ENCODE assay signal across 1 cellular context in the genomic region with DNA sequence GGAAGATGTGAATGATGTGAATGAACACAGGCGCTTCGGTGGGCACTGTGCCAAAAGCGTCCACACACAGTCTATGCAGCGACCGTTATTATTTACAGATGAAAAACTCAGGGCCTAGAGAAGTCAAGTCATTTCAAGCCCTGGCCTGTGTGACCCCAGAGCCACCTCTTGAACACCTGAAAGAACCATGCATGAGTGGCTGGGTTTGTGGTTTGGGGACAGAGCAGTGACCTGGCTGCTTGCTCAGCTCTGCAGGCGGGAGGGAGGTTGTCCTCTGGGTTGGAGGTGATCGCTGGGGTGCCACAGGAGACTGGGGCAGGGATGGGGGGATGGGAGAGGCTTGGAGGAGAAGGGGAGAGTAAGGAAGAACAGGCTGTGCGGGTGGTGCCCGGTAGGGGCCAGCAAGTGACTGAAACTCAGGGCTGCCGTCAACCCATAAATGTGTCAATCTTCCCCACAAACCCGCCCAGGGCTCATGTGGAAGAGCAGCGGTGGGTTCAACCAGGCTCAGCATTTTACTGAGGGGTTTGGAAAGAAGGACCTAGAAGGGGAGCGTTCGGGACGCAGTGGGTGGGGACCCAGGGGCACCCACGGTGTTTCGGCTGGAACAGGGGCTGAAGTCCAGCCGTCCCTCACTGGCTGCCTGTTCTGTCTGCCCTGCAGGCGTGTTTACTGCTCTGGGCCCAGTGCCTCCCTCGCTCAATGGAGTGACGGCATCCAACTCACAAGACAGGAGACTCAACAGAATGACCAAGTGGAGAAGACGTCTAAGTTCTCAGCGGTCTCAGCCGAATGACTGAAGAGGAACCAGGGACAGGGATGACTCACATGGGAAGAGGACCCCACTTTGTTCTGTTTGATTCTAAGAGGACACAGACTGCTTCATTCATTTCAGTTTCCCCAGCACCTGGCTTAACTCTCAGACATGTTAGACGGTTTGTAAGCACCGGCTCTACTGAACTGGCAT.
TF ChIP-seq lines count a peak whose summit lies in the region.

No MANE protein-coding gene starts in this region.

TF ChIP-seq in GM12878, 131 proteins besides CTCF, POLR2A, EP300 and RAD21 (continued from another document and continues in another):
- TF ChIP-seq, protein P1, sequence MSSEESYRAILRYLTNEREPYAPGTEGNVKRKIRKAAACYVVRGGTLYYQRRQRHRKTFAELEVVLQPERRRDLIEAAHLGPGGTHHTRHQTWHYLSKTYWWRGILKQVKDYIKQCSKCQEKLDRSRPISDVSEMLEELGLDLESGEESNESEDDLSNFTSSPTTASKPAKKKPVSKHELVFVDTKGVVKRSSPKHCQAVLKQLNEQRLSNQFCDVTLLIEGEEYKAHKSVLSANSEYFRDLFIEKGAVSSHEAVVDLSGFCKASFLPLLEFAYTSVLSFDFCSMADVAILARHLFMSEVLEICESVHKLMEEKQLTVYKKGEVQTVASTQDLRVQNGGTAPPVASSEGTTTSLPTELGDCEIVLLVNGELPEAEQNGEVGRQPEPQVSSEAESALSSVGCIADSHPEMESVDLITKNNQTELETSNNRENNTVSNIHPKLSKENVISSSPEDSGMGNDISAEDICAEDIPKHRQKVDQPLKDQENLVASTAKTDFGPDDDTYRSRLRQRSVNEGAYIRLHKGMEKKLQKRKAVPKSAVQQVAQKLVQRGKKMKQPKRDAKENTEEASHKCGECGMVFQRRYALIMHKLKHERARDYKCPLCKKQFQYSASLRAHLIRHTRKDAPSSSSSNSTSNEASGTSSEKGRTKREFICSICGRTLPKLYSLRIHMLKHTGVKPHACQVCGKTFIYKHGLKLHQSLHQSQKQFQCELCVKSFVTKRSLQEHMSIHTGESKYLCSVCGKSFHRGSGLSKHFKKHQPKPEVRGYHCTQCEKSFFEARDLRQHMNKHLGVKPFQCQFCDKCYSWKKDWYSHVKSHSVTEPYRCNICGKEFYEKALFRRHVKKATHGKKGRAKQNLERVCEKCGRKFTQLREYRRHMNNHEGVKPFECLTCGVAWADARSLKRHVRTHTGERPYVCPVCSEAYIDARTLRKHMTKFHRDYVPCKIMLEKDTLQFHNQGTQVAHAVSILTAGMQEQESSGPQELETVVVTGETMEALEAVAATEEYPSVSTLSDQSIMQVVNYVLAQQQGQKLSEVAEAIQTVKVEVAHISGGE (CRISPR knock-in tag; IDR thresholded peaks at IDR 0.05) = no peak
- TF ChIP-seq, protein P2, sequence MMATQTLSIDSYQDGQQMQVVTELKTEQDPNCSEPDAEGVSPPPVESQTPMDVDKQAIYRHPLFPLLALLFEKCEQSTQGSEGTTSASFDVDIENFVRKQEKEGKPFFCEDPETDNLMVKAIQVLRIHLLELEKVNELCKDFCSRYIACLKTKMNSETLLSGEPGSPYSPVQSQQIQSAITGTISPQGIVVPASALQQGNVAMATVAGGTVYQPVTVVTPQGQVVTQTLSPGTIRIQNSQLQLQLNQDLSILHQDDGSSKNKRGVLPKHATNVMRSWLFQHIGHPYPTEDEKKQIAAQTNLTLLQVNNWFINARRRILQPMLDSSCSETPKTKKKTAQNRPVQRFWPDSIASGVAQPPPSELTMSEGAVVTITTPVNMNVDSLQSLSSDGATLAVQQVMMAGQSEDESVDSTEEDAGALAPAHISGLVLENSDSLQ (IDR thresholded peaks at IDR 0.05) = peak; percentile 78
- TF ChIP-seq SMAD5 (IDR thresholded peaks at IDR 0.05; ENCODE audit: low read depth) (no peak), PAX8 (IDR thresholded peaks at IDR 0.05) (no peak), RUNX3 (IDR thresholded peaks at IDR 0.05; ENCODE audit: low read length) (peak; percentile 98), NBN (IDR thresholded peaks at IDR 0.05) (no peak), POLR2AphosphoS2 (IDR thresholded peaks at IDR 0.05; ENCODE audit: low read depth, low read length) (no peak), FOS (IDR thresholded peaks at IDR 0.05; ENCODE audit: borderline replicate concordance, extremely low read depth, insufficient read length) (no peak), SIX5 (IDR thresholded peaks at IDR 0.05; ENCODE audit: low read depth, low read length, severe bottlenecking) (no peak), MYC (IDR thresholded peaks at IDR 0.05; ENCODE audit: insufficient read depth, insufficient read length, insufficient replicate concordance, low read length, severe bottlenecking) (no peak), RBBP5 (conservative IDR thresholded peaks at IDR 0.05) (no peak), ASH2L (IDR thresholded peaks at IDR 0.05; ENCODE audit: borderline replicate concordance, low read depth) (no peak), TAF1 (IDR thresholded peaks at IDR 0.05; ENCODE audit: borderline replicate concordance, low read depth, low read length) (no peak), FOXM1 (IDR thresholded peaks at IDR 0.05; ENCODE audit: low read depth, low read length) (peak; percentile 93), GABPA (IDR thresholded peaks at IDR 0.05; ENCODE audit: low read depth) (peak; percentile 54; the same call in 1 of the 2 replicates), CHD2 (IDR thresholded peaks at IDR 0.05; ENCODE audit: borderline replicate concordance, low read depth, low read length) (no peak), ZZZ3 (IDR thresholded peaks at IDR 0.05; ENCODE audit: control insufficient read depth, insufficient read length, low read depth) (no peak), LARP7 (IDR thresholded peaks at IDR 0.05) (no peak), CBX3 (IDR thresholded peaks at IDR 0.05; ENCODE audit: borderline replicate concordance, low read depth) (no peak), DPF2 (IDR thresholded peaks at IDR 0.05) (no peak), RCOR1 (conservative IDR thresholded peaks at IDR 0.05; ENCODE audit: low read depth, low read length) (no peak), GATAD2B (conservative IDR thresholded peaks at IDR 0.05; ENCODE audit: low read depth) (no peak), SMARCA5 (IDR thresholded peaks at IDR 0.05) (no peak), KLF5 (IDR thresholded peaks at IDR 0.05; ENCODE audit: partially characterized antibody) (no peak), NR2F1 (conservative IDR thresholded peaks at IDR 0.05) (peak; percentile 96), SIN3A (IDR thresholded peaks at IDR 0.05; ENCODE audit: low read depth, low read length) (no peak)
- TF ChIP-seq, protein P3, sequence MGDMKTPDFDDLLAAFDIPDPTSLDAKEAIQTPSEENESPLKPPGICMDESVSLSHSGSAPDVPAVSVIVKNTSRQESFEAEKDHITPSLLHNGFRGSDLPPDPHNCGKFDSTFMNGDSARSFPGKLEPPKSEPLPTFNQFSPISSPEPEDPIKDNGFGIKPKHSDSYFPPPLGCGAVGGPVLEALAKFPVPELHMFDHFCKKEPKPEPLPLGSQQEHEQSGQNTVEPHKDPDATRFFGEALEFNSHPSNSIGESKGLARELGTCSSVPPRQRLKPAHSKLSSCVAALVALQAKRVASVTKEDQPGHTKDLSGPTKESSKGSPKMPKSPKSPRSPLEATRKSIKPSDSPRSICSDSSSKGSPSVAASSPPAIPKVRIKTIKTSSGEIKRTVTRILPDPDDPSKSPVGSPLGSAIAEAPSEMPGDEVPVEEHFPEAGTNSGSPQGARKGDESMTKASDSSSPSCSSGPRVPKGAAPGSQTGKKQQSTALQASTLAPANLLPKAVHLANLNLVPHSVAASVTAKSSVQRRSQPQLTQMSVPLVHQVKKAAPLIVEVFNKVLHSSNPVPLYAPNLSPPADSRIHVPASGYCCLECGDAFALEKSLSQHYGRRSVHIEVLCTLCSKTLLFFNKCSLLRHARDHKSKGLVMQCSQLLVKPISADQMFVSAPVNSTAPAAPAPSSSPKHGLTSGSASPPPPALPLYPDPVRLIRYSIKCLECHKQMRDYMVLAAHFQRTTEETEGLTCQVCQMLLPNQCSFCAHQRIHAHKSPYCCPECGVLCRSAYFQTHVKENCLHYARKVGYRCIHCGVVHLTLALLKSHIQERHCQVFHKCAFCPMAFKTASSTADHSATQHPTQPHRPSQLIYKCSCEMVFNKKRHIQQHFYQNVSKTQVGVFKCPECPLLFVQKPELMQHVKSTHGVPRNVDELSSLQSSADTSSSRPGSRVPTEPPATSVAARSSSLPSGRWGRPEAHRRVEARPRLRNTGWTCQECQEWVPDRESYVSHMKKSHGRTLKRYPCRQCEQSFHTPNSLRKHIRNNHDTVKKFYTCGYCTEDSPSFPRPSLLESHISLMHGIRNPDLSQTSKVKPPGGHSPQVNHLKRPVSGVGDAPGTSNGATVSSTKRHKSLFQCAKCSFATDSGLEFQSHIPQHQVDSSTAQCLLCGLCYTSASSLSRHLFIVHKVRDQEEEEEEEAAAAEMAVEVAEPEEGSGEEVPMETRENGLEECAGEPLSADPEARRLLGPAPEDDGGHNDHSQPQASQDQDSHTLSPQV (IDR thresholded peaks at IDR 0.05) = no peak
- TF ChIP-seq, protein P4, sequence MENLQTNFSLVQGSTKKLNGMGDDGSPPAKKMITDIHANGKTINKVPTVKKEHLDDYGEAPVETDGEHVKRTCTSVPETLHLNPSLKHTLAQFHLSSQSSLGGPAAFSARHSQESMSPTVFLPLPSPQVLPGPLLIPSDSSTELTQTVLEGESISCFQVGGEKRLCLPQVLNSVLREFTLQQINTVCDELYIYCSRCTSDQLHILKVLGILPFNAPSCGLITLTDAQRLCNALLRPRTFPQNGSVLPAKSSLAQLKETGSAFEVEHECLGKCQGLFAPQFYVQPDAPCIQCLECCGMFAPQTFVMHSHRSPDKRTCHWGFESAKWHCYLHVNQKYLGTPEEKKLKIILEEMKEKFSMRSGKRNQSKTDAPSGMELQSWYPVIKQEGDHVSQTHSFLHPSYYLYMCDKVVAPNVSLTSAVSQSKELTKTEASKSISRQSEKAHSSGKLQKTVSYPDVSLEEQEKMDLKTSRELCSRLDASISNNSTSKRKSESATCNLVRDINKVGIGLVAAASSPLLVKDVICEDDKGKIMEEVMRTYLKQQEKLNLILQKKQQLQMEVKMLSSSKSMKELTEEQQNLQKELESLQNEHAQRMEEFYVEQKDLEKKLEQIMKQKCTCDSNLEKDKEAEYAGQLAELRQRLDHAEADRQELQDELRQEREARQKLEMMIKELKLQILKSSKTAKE (IDR thresholded peaks at IDR 0.05; ENCODE audit: low read depth, poor library complexity, severe bottlenecking) = peak; percentile 28
- TF ChIP-seq, protein P5, sequence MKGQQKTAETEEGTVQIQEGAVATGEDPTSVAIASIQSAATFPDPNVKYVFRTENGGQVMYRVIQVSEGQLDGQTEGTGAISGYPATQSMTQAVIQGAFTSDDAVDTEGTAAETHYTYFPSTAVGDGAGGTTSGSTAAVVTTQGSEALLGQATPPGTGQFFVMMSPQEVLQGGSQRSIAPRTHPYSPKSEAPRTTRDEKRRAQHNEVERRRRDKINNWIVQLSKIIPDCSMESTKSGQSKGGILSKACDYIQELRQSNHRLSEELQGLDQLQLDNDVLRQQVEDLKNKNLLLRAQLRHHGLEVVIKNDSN (IDR thresholded peaks at IDR 0.05; ENCODE audit: borderline replicate concordance, extremely low read length, insufficient read depth, low read depth, low read length) = no peak
- TF ChIP-seq, protein P6, sequence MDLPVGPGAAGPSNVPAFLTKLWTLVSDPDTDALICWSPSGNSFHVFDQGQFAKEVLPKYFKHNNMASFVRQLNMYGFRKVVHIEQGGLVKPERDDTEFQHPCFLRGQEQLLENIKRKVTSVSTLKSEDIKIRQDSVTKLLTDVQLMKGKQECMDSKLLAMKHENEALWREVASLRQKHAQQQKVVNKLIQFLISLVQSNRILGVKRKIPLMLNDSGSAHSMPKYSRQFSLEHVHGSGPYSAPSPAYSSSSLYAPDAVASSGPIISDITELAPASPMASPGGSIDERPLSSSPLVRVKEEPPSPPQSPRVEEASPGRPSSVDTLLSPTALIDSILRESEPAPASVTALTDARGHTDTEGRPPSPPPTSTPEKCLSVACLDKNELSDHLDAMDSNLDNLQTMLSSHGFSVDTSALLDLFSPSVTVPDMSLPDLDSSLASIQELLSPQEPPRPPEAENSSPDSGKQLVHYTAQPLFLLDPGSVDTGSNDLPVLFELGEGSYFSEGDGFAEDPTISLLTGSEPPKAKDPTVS (IDR thresholded peaks at IDR 0.05; ENCODE audit: low read depth, low read length) = no peak
- TF ChIP-seq, protein P7, sequence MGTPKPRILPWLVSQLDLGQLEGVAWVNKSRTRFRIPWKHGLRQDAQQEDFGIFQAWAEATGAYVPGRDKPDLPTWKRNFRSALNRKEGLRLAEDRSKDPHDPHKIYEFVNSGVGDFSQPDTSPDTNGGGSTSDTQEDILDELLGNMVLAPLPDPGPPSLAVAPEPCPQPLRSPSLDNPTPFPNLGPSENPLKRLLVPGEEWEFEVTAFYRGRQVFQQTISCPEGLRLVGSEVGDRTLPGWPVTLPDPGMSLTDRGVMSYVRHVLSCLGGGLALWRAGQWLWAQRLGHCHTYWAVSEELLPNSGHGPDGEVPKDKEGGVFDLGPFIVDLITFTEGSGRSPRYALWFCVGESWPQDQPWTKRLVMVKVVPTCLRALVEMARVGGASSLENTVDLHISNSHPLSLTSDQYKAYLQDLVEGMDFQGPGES (IDR thresholded peaks at IDR 0.05) = no peak
- TF ChIP-seq, protein P8, sequence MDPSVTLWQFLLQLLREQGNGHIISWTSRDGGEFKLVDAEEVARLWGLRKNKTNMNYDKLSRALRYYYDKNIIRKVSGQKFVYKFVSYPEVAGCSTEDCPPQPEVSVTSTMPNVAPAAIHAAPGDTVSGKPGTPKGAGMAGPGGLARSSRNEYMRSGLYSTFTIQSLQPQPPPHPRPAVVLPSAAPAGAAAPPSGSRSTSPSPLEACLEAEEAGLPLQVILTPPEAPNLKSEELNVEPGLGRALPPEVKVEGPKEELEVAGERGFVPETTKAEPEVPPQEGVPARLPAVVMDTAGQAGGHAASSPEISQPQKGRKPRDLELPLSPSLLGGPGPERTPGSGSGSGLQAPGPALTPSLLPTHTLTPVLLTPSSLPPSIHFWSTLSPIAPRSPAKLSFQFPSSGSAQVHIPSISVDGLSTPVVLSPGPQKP (IDR thresholded peaks at IDR 0.05; ENCODE audit: low read depth, low read length) = no peak
- TF ChIP-seq, protein P9, sequence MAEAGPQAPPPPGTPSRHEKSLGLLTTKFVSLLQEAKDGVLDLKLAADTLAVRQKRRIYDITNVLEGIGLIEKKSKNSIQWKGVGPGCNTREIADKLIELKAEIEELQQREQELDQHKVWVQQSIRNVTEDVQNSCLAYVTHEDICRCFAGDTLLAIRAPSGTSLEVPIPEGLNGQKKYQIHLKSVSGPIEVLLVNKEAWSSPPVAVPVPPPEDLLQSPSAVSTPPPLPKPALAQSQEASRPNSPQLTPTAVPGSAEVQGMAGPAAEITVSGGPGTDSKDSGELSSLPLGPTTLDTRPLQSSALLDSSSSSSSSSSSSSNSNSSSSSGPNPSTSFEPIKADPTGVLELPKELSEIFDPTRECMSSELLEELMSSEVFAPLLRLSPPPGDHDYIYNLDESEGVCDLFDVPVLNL (IDR thresholded peaks at IDR 0.05; ENCODE audit: low read depth, low read length) = no peak
- TF ChIP-seq, protein P10, sequence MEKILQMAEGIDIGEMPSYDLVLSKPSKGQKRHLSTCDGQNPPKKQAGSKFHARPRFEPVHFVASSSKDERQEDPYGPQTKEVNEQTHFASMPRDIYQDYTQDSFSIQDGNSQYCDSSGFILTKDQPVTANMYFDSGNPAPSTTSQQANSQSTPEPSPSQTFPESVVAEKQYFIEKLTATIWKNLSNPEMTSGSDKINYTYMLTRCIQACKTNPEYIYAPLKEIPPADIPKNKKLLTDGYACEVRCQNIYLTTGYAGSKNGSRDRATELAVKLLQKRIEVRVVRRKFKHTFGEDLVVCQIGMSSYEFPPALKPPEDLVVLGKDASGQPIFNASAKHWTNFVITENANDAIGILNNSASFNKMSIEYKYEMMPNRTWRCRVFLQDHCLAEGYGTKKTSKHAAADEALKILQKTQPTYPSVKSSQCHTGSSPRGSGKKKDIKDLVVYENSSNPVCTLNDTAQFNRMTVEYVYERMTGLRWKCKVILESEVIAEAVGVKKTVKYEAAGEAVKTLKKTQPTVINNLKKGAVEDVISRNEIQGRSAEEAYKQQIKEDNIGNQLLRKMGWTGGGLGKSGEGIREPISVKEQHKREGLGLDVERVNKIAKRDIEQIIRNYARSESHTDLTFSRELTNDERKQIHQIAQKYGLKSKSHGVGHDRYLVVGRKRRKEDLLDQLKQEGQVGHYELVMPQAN (conservative IDR thresholded peaks at IDR 0.05) = no peak
- TF ChIP-seq, protein P11, sequence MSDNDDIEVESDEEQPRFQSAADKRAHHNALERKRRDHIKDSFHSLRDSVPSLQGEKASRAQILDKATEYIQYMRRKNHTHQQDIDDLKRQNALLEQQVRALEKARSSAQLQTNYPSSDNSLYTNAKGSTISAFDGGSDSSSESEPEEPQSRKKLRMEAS (IDR thresholded peaks at IDR 0.05; ENCODE audit: low read depth, low read length) = no peak
